Comparison of ENCODE assay signal across 12 cellular contexts in genomic region chr12:46659032-46659703, GRCh38.
DNase-seq lines count a peak whose midpoint lies in the region; ATAC-seq and TF ChIP-seq lines count a peak whose summit lies in the region.
"Had no signal": no experiment of that assay in that cellular context is flagged by ENCODE, and none has a peak within 500 bp of the region (broad histone marks: within the 10 kb centered on the region; RNA-seq: fewer than 3 reads in every experiment).

No MANE protein-coding gene starts in this region.

- H3K36me3 ChIP-seq in tibial nerve: no peaks in the 10 kb centered on the region

- ATAC-seq in HG02678 (IDR thresholded peaks at IDR 0.05; ENCODE audit: unreplicated experiment) (no peak), esophagus mucosa (no peak)
- ATAC-seq: activated naive CD4-positive, alpha-beta T cell treated with anti-CD3 and anti-CD28 coated beads, Interleukin-2, amount 50 U/mL, for 72 hours had no signal

- intact Hi-C loops in activated CD4-positive, alpha-beta T cell treated with anti-CD3 and anti-CD28 coated beads, Interleukin-2, amount 10 ng/mL, durations not matched to agents 24 days and 14 days (cut with micrococcal nuclease): no loop called here

- peak overlapping the region; percentile 27 for H3K27ac Mint-ChIP-seq in activated CD4-positive, alpha-beta T cell treated with anti-CD3 and anti-CD28 coated beads, Interleukin-2, amount 10 ng/mL, durations not matched to agents 24 days and 14 days
- H3K27ac Mint-ChIP-seq in mesothelial cell of epicardium: peak overlapping the region; percentile 37

- H3K36me3 Mint-ChIP-seq in activated CD4-positive, alpha-beta T cell treated with anti-CD3 and anti-CD28 coated beads, Interleukin-2, amount 10 ng/mL, durations not matched to agents 24 days and 14 days (ENCODE audit: low read depth): peaks cover 7% of the 10 kb centered on the region
- no peaks in the 10 kb centered on the region for H3K36me3 Mint-ChIP-seq in mesothelial cell of epicardium

- H3K9me3 ChIP-seq in tibial nerve: no peaks in the 10 kb centered on the region

- H3K4me3 ChIP-seq in tibial nerve: peak overlapping the region in 1 of 4 donors; percentile 5

- no peaks in the 10 kb centered on the region for H3K27me3 ChIP-seq in tibial nerve

- H3K27me3 Mint-ChIP-seq in activated CD4-positive, alpha-beta T cell treated with anti-CD3 and anti-CD28 coated beads, Interleukin-2, amount 10 ng/mL, durations not matched to agents 24 days and 14 days: no peaks in the 10 kb centered on the region
- no peaks in the 10 kb centered on the region for H3K27me3 Mint-ChIP-seq in mesothelial cell of epicardium (ENCODE audit: low read depth)
- H3K27me3 Mint-ChIP-seq: naive B cell had no signal

- no peak for TF ChIP-seq POLR2A in tibial nerve (IDR thresholded peaks at IDR 0.05)

- 31 to 37% methylated on average over 10 of the region's 10 CpGs for WGBS in tibial nerve, 2 donors

- H3K4me3 Mint-ChIP-seq in activated CD4-positive, alpha-beta T cell treated with anti-CD3 and anti-CD28 coated beads, Interleukin-2, amount 10 ng/mL, durations not matched to agents 24 days and 14 days: peak overlapping the region; percentile 35
- no peak overlapping the region for H3K4me3 Mint-ChIP-seq in mesothelial cell of epicardium

- TF ChIP-seq CTCF in mesothelial cell of epicardium (IDR thresholded peaks at IDR 0.05; ENCODE audit: unreplicated experiment) (no peak), tibial nerve (IDR thresholded peaks at IDR 0.05) (no peak)

- H3K9me3 Mint-ChIP-seq in activated CD4-positive, alpha-beta T cell treated with anti-CD3 and anti-CD28 coated beads, Interleukin-2, amount 10 ng/mL, durations not matched to agents 24 days and 14 days: peaks cover 4% of the 10 kb centered on the region
- H3K9me3 Mint-ChIP-seq in mesothelial cell of epicardium: no peaks in the 10 kb centered on the region
- H3K9me3 Mint-ChIP-seq: naive B cell had no signal

- no peak for DNase-seq in activated CD4-positive, alpha-beta T cell treated with anti-CD3 and anti-CD28 coated beads, Interleukin-2, amount 10 ng/mL, durations not matched to agents 24 days and 14 days
- no peak for DNase-seq in activated CD4-positive, alpha-beta T cell treated with anti-CD3 and anti-CD28 coated beads for 4 hours
- peak; percentile 49 for DNase-seq in dermis blood vessel endothelial cell
- DNase-seq in mesothelial cell of epicardium (ENCODE audit: low spot score in 2 of 2, unreplicated experiment in 2 of 2): no peak
- no peak for DNase-seq in tibial nerve (ENCODE audit: low spot score in 2 of 2)
- DNase-seq in NK-92 (lab: John Stamatoyannopoulos, UW; ENCODE audit: unreplicated experiment): no peak
- DNase-seq: ACHN, naive B cell, NCI-H510A had no signal

- peaks cover 0 to 49% (median 15%) of the 10 kb centered on the region in 4 donors for H3K4me1 ChIP-seq in tibial nerve

- H3K4me1 Mint-ChIP-seq in activated CD4-positive, alpha-beta T cell treated with anti-CD3 and anti-CD28 coated beads, Interleukin-2, amount 10 ng/mL, durations not matched to agents 24 days and 14 days: peaks cover 28% of the 10 kb centered on the region
- H3K4me1 Mint-ChIP-seq in mesothelial cell of epicardium: peaks cover 43% of the 10 kb centered on the region

- H3K27ac ChIP-seq in tibial nerve: peak overlapping the region; percentile 34 to 65 (median 56)

- TF ChIP-seq EP300 in tibial nerve (IDR thresholded peaks at IDR 0.05): peak in 1 of 2 donors; percentile 51
